ENCODE assay signal across 13 cellular contexts in genomic region chr12:116166306-116166705, GRCh38.
"Had no signal": no experiment of that assay in that cellular context is flagged by ENCODE, and none has a peak within 500 bp of the region (broad histone marks: within the 10 kb centered on the region; RNA-seq: fewer than 3 reads in every experiment).

No MANE protein-coding gene starts in this region.

- DNase-seq: activated CD4-positive, alpha-beta memory T cell treated with anti-CD3 and anti-CD28 coated beads for 36 hours; activated CD4-positive, CD25-positive, alpha-beta regulatory T cell treated with anti-CD3 and anti-CD28 coated beads, Interleukin-2, amount 50 U/mL, for 72 hours; activated naive CD4-positive, alpha-beta T cell; body of pancreas; dermis blood vessel endothelial cell; foreskin keratinocyte; heart left ventricle; mesendoderm; stimulated activated CD4-positive, alpha-beta T cell treated with anti-CD3 and anti-CD28 coated beads, Interleukin-4, amount 100 ng/mL, for 1 hour; stimulated activated CD8-positive, alpha-beta memory T cell treated with anti-CD3 and anti-CD28 coated beads, Interleukin-4, amount 100 ng/mL, for 48 hours; stimulated activated naive CD8-positive, alpha-beta T cell treated with anti-CD3 and anti-CD28 coated beads, Interleukin-15, amount 100 ng/mL, for 72 hours; testis; uterus had no signal

- H3K36me3 ChIP-seq: heart left ventricle, uterus had no signal

- H3K4me3 ChIP-seq: body of pancreas, heart left ventricle, testis, uterus had no signal

- H3K9me3 ChIP-seq: body of pancreas, heart left ventricle, testis, uterus had no signal

- ATAC-seq: body of pancreas; foreskin keratinocyte; heart left ventricle; stimulated activated naive CD8-positive, alpha-beta T cell treated with anti-CD3 and anti-CD28 coated beads, Interleukin-15, amount 100 ng/mL, for 72 hours had no signal

- H3K27ac ChIP-seq: body of pancreas, foreskin keratinocyte, heart left ventricle, testis, uterus had no signal

- H3K27me3 ChIP-seq: body of pancreas, foreskin keratinocyte, heart left ventricle, testis, uterus had no signal
